In genomic region chr2:73979686-73980085, GRCh38 we compare ENCODE assay signal across 9 cellular contexts. TPM values are rescaled to one million over a fixed set of nuclear protein-coding genes. Genes with fewer than 3 reads are reported as not detected.
A peak's percentile ranks its signal among the peaks of the same experiment; 100 is the strongest.
DNase-seq lines count a peak whose midpoint lies in the region; ATAC-seq and TF ChIP-seq lines count a peak whose summit lies in the region.
"Had no signal": no experiment of that assay in that cellular context is flagged by ENCODE, and none has a peak within 500 bp of the region (broad histone marks: within the 10 kb centered on the region; RNA-seq: fewer than 3 reads in every experiment).

No MANE protein-coding gene starts in this region.

- no peak for ATAC-seq in activated CD8-positive, alpha-beta memory T cell treated with anti-CD3 and anti-CD28 coated beads, Interleukin-2, amount 10 ng/mL, durations not matched to agents 7 days and 5 days
- ATAC-seq in HG03108 (IDR thresholded peaks at IDR 0.05; ENCODE audit: unreplicated experiment): no peak
- ATAC-seq in GM18505 (IDR thresholded peaks at IDR 0.05; ENCODE audit: unreplicated experiment): no peak

- H3K27ac Mint-ChIP-seq in activated CD8-positive, alpha-beta memory T cell treated with anti-CD3 and anti-CD28 coated beads, Interleukin-2, amount 10 ng/mL, durations not matched to agents 7 days and 5 days: no peak overlapping the region

- TF ChIP-seq CTCF in OCI-LY3 (IDR thresholded peaks at IDR 0.05; ENCODE audit: low read depth, low read length): no peak

- no peak overlapping the region for H3K4me3 ChIP-seq in OCI-LY3 (ENCODE audit: low read length)
- no peak overlapping the region for H3K4me3 ChIP-seq in skeletal muscle satellite cell (ENCODE audit: low read length)

- H3K27ac ChIP-seq in OCI-LY3 (ENCODE audit: low read length): no peak overlapping the region

- H3K27me3 Mint-ChIP-seq in activated CD8-positive, alpha-beta memory T cell treated with anti-CD3 and anti-CD28 coated beads, Interleukin-2, amount 10 ng/mL, durations not matched to agents 7 days and 5 days: peaks cover 23% of the 10 kb centered on the region

- H3K4me3 Mint-ChIP-seq in activated CD8-positive, alpha-beta memory T cell treated with anti-CD3 and anti-CD28 coated beads, Interleukin-2, amount 10 ng/mL, durations not matched to agents 7 days and 5 days: peak overlapping the region; percentile 18

- H3K4me1 ChIP-seq in OCI-LY3 (ENCODE audit: low read length): peaks cover 42% of the 10 kb centered on the region
- H3K4me1 ChIP-seq in skeletal muscle satellite cell (ENCODE audit: control insufficient read depth, insufficient read depth, low read length): peaks cover 36% of the 10 kb centered on the region

- peaks cover 15% of the 10 kb centered on the region for H3K79me2 ChIP-seq in OCI-LY3 (ENCODE audit: low read length)

- no peaks in the 10 kb centered on the region for H3K36me3 Mint-ChIP-seq in activated CD8-positive, alpha-beta memory T cell treated with anti-CD3 and anti-CD28 coated beads, Interleukin-2, amount 10 ng/mL, durations not matched to agents 7 days and 5 days

- H2AFZ ChIP-seq in OCI-LY3 (ENCODE audit: low read depth, low read length): no peak overlapping the region

- peaks cover 36% of the 10 kb centered on the region for H3K4me1 Mint-ChIP-seq in activated CD8-positive, alpha-beta memory T cell treated with anti-CD3 and anti-CD28 coated beads, Interleukin-2, amount 10 ng/mL, durations not matched to agents 7 days and 5 days

- no peaks in the 10 kb centered on the region for H4K20me1 ChIP-seq in OCI-LY3 (ENCODE audit: insufficient read depth, low read length)

- CTCF ChIA-PET in activated CD8-positive, alpha-beta memory T cell treated with anti-CD3 and anti-CD28 coated beads, Interleukin-2, amount 10 ng/mL, durations not matched to agents 7 days and 5 days (lab: Charles Lee): interaction anchor here (0.6 to 1.2 kb wide), 4 partner anchors 8 to 125 kb away, joined by 3 to 4 read pairs (median 3); no protein-coding TSS in a partner anchor

- no peaks in the 10 kb centered on the region for H3K9me3 Mint-ChIP-seq in activated CD8-positive, alpha-beta memory T cell treated with anti-CD3 and anti-CD28 coated beads, Interleukin-2, amount 10 ng/mL, durations not matched to agents 7 days and 5 days (ENCODE audit: low read depth)

- no peak overlapping the region for H3K9ac ChIP-seq in OCI-LY3 (ENCODE audit: low read length)
- no peak overlapping the region for H3K9ac ChIP-seq in skeletal muscle satellite cell (ENCODE audit: low read depth, low read length)

- peak overlapping the region; percentile 100; the same call in 1 of the 2 replicates for H3K4me2 ChIP-seq in OCI-LY3 (ENCODE audit: low read length)
- H3K4me2 ChIP-seq in skeletal muscle satellite cell (ENCODE audit: low read length): peak overlapping the region; percentile 56

- H3K36me3 ChIP-seq in OCI-LY3 (replicated peaks; ENCODE audit: low read depth, low read length) (no peaks in the 10 kb centered on the region), skeletal muscle satellite cell (ENCODE audit: insufficient read depth, low read length) (no peaks in the 10 kb centered on the region)

- TF ChIP-seq POLR2A in GM18505 (IDR thresholded peaks at IDR 0.05; ENCODE audit: borderline replicate concordance, extremely low read depth, insufficient read depth, insufficient read length): no peak

- no peak for DNase-seq in activated CD8-positive, alpha-beta memory T cell treated with anti-CD3 and anti-CD28 coated beads, Interleukin-2, amount 10 ng/mL, durations not matched to agents 7 days and 5 days
- no peak for DNase-seq in activated CD8-positive, alpha-beta memory T cell treated with anti-CD3 and anti-CD28 coated beads, Interleukin-2, amount 50 U/mL, for 4 hours
- DNase-seq in dedifferentiated amniotic fluid mesenchymal stem cell (ENCODE audit: extremely low spot score): peak; percentile 79
- DNase-seq in NCI-H526 treated with DMSO at 0.1 percent for 48 hours (lab: John Stamatoyannopoulos, UW): no peak
- DNase-seq: NCI-H2171 had no signal

- H3K27me3 ChIP-seq in OCI-LY3 (ENCODE audit: low read depth, low read length): no peaks in the 10 kb centered on the region
- no peaks in the 10 kb centered on the region for H3K27me3 ChIP-seq in skeletal muscle satellite cell (ENCODE audit: control insufficient read depth, insufficient read depth, low read length)

- H3K9me3 ChIP-seq in OCI-LY3 (ENCODE audit: insufficient read depth, low read length) (no peaks in the 10 kb centered on the region), skeletal muscle satellite cell (replicated peaks; ENCODE audit: low read length) (no peaks in the 10 kb centered on the region)

RNA-seq across cellular contexts. Expression of gene TET3, which starts 5.0 kb away (rescaled TPM):
- total RNA-seq in activated CD8-positive, alpha-beta memory T cell treated with anti-CD3 and anti-CD28 coated beads, Interleukin-2, amount 10 ng/mL, durations not matched to agents 7 days and 5 days: 10 to 100 TPM; 12.7 to 13.7 TPM
- 2.3 and 2.6 TPM in 2 replicates for total RNA-seq in skeletal muscle satellite cell (2012; rRNA removed)

RNA-seq across cellular contexts. Expression of gene DGUOK, which starts 53.0 kb away (rescaled TPM):
- 10 to 100 TPM; 65.9 to 75.4 TPM for total RNA-seq in activated CD8-positive, alpha-beta memory T cell treated with anti-CD3 and anti-CD28 coated beads, Interleukin-2, amount 10 ng/mL, durations not matched to agents 7 days and 5 days
- 55.5 and 60.8 TPM in 2 replicates for total RNA-seq in skeletal muscle satellite cell (2012; rRNA removed)
